In genomic region chr3:194654443-194654842, GRCh38 we compare ENCODE assay signal across 13 cellular contexts. TPM values are rescaled to one million over a fixed set of nuclear protein-coding genes. Genes with fewer than 3 reads are reported as not detected.
A peak's percentile ranks its signal among the peaks of the same experiment; 100 is the strongest.
DNase-seq lines count a peak whose midpoint lies in the region; ATAC-seq lines count a peak whose summit lies in the region.
"Had no signal": no experiment of that assay in that cellular context is flagged by ENCODE, and none has a peak within 500 bp of the region (broad histone marks: within the 10 kb centered on the region; RNA-seq: fewer than 3 reads in every experiment).

No MANE protein-coding gene starts in this region.

- no peaks in the 10 kb centered on the region for H3K27me3 ChIP-seq in naive thymus-derived CD4-positive, alpha-beta T cell (ENCODE audit: control insufficient read depth in 2 of 2, insufficient read depth in 2 of 2, low read length in 2 of 2)
- H3K27me3 ChIP-seq: tibial artery had no signal

- H3K36me3 Mint-ChIP-seq in activated CD4-positive, alpha-beta T cell treated with anti-CD3 and anti-CD28 coated beads, Interleukin-2, amount 10 ng/mL, durations not matched to agents 7 days and 5 days (ENCODE audit: low read depth) = peaks cover 75% of the 10 kb centered on the region
- peaks cover 73% of the 10 kb centered on the region for H3K36me3 Mint-ChIP-seq in effector memory CD8-positive, alpha-beta T cell (ENCODE audit: insufficient read depth)
- H3K36me3 Mint-ChIP-seq in naive thymus-derived CD4-positive, alpha-beta T cell = peaks cover 13 to 77% (median 49%) of the 10 kb centered on the region in 5 donors

- H3K36me3 ChIP-seq in naive thymus-derived CD4-positive, alpha-beta T cell (ENCODE audit: control insufficient read depth in 2 of 3, insufficient read depth in 3 of 3, low read length in 3 of 3) = peaks cover 25 to 81% (median 40%) of the 10 kb centered on the region in 3 experiments

- peak; percentile 68 for ATAC-seq in GM21528 (IDR thresholded peaks at IDR 0.05; ENCODE audit: low FRiP score, unreplicated experiment)
- peak; percentile 85 for ATAC-seq in HG03108 (IDR thresholded peaks at IDR 0.05; ENCODE audit: unreplicated experiment)
- no peak for ATAC-seq in effector memory CD8-positive, alpha-beta T cell (replicated peaks)
- no peak for ATAC-seq in naive thymus-derived CD4-positive, alpha-beta T cell
- no peak for ATAC-seq in HG03439 (IDR thresholded peaks at IDR 0.05; ENCODE audit: unreplicated experiment)
- ATAC-seq: A549 had no signal

- no peaks in the 10 kb centered on the region for H3K4me1 ChIP-seq in naive thymus-derived CD4-positive, alpha-beta T cell (ENCODE audit: control insufficient read depth in 2 of 2, insufficient read depth in 2 of 2, low read length in 2 of 2)
- H3K4me1 ChIP-seq: A549, tibial artery had no signal

- no peak overlapping the region for H3K27ac ChIP-seq in naive thymus-derived CD4-positive, alpha-beta T cell (ENCODE audit: low read depth, low read length)
- H3K27ac ChIP-seq: A549, tibial artery had no signal

- no peaks in the 10 kb centered on the region for H3K9me3 ChIP-seq in naive thymus-derived CD4-positive, alpha-beta T cell (ENCODE audit: control insufficient read depth in 2 of 3, low read length in 3 of 3)
- H3K9me3 ChIP-seq: A549, tibial artery had no signal

- intact Hi-C loops in naive thymus-derived CD4-positive, alpha-beta T cell (cut with micrococcal nuclease) = no loop called here

- H3K9me3 Mint-ChIP-seq in activated CD4-positive, alpha-beta T cell treated with anti-CD3 and anti-CD28 coated beads, Interleukin-2, amount 10 ng/mL, durations not matched to agents 7 days and 5 days = no peaks in the 10 kb centered on the region
- no peaks in the 10 kb centered on the region for H3K9me3 Mint-ChIP-seq in effector memory CD8-positive, alpha-beta T cell
- H3K9me3 Mint-ChIP-seq in naive thymus-derived CD4-positive, alpha-beta T cell = peaks cover 0 to 1% (median 0%) of the 10 kb centered on the region in 11 donors

- H3K4me3 Mint-ChIP-seq in activated CD4-positive, alpha-beta T cell treated with anti-CD3 and anti-CD28 coated beads, Interleukin-2, amount 10 ng/mL, durations not matched to agents 7 days and 5 days = peak overlapping the region; percentile 12
- H3K4me3 Mint-ChIP-seq in effector memory CD8-positive, alpha-beta T cell = peak overlapping the region in 1 of 2 donors; percentile 32
- H3K4me3 Mint-ChIP-seq in naive thymus-derived CD4-positive, alpha-beta T cell = peak overlapping the region in 1 of 10 donors; percentile 63

- H3K4me3 ChIP-seq in naive thymus-derived CD4-positive, alpha-beta T cell (ENCODE audit: low read length) = no peak overlapping the region
- H3K4me3 ChIP-seq: A549, tibial artery had no signal

- H3K27me3 Mint-ChIP-seq in activated CD4-positive, alpha-beta T cell treated with anti-CD3 and anti-CD28 coated beads, Interleukin-2, amount 10 ng/mL, durations not matched to agents 7 days and 5 days = no peaks in the 10 kb centered on the region
- no peaks in the 10 kb centered on the region for H3K27me3 Mint-ChIP-seq in effector memory CD8-positive, alpha-beta T cell
- no peaks in the 10 kb centered on the region for H3K27me3 Mint-ChIP-seq in naive thymus-derived CD4-positive, alpha-beta T cell

- POLR2A ChIA-PET in activated CD4-positive, alpha-beta T cell treated with anti-CD3 and anti-CD28 coated beads, Interleukin-2, amount 10 ng/mL, durations not matched to agents 7 days and 5 days (lab: Charles Lee) = interaction anchor here (0.6 kb wide), 1 partner anchor 73 kb away, joined by 4 read pairs; no protein-coding TSS in a partner anchor
- POLR2A ChIA-PET in naive thymus-derived CD4-positive, alpha-beta T cell (lab: Charles Lee) = no interaction called here

- H3K27ac Mint-ChIP-seq in activated CD4-positive, alpha-beta T cell treated with anti-CD3 and anti-CD28 coated beads, Interleukin-2, amount 10 ng/mL, durations not matched to agents 7 days and 5 days = peak overlapping the region; percentile 71
- H3K27ac Mint-ChIP-seq in effector memory CD8-positive, alpha-beta T cell = peak overlapping the region; percentile 39 to 41
- H3K27ac Mint-ChIP-seq in naive thymus-derived CD4-positive, alpha-beta T cell = peak overlapping the region in 2 of 9 donors; percentile 67 to 72

- no peak for DNase-seq in activated CD4-positive, alpha-beta T cell treated with anti-CD3 and anti-CD28 coated beads, Interleukin-2, amount 10 ng/mL, durations not matched to agents 7 days and 5 days
- DNase-seq in activated CD4-positive, alpha-beta T cell treated with anti-CD3 and anti-CD28 coated beads, Interleukin-2, amount 50 U/mL, for 1 hour = no peak
- no peak for DNase-seq in effector memory CD8-positive, alpha-beta T cell
- no peak for DNase-seq in naive thymus-derived CD4-positive, alpha-beta T cell
- DNase-seq in stimulated activated CD4-positive, alpha-beta T cell treated with anti-CD3 and anti-CD28 coated beads, Interleukin-2, amount 100 ng/mL, for 48 hours = no peak
- DNase-seq: activated CD4-positive, alpha-beta T cell treated with anti-CD3 and anti-CD28 coated beads for 1 hour; mesenchymal stem cell; NCI-H526 treated with DMSO at 0.1 percent for 48 hours; tibial artery had no signal

- H3K4me1 Mint-ChIP-seq in activated CD4-positive, alpha-beta T cell treated with anti-CD3 and anti-CD28 coated beads, Interleukin-2, amount 10 ng/mL, durations not matched to agents 7 days and 5 days = peaks cover 16% of the 10 kb centered on the region
- peaks cover 4 to 19% of the 10 kb centered on the region in 2 donors for H3K4me1 Mint-ChIP-seq in effector memory CD8-positive, alpha-beta T cell (ENCODE audit: low read depth in 2 of 2)
- H3K4me1 Mint-ChIP-seq in naive thymus-derived CD4-positive, alpha-beta T cell = peaks cover 2 to 21% (median 10%) of the 10 kb centered on the region in 7 donors

- CTCF ChIA-PET in activated CD4-positive, alpha-beta T cell treated with anti-CD3 and anti-CD28 coated beads, Interleukin-2, amount 10 ng/mL, durations not matched to agents 7 days and 5 days (lab: Charles Lee) = interaction anchor here (1.3 kb wide), 1 partner anchor 17 kb away, joined by 3 read pairs; no protein-coding TSS in a partner anchor
- CTCF ChIA-PET in naive thymus-derived CD4-positive, alpha-beta T cell (lab: Charles Lee) = no interaction called here

RNA-seq across cellular contexts. Expression of gene LSG1, which starts 17.5 kb away (rescaled TPM):
- total RNA-seq in activated CD4-positive, alpha-beta T cell treated with anti-CD3 and anti-CD28 coated beads, Interleukin-2, amount 10 ng/mL, durations not matched to agents 7 days and 5 days = 10 to 100 TPM; 42.5 to 44.6 TPM
- total RNA-seq in naive thymus-derived CD4-positive, alpha-beta T cell = 10 to 100 TPM; 33.5 to 59.2 (median 54.9) TPM
- polyA plus RNA-seq in naive thymus-derived CD4-positive, alpha-beta T cell = 10 to 100 TPM; 18.4 to 41.7 TPM

RNA-seq across cellular contexts. Expression of gene TMEM44, which starts 21.2 kb away (rescaled TPM):
- 1 to 10 TPM; 1.9 to 2.7 TPM for total RNA-seq in activated CD4-positive, alpha-beta T cell treated with anti-CD3 and anti-CD28 coated beads, Interleukin-2, amount 10 ng/mL, durations not matched to agents 7 days and 5 days
- total RNA-seq in naive thymus-derived CD4-positive, alpha-beta T cell = 1 to 10 TPM in 4 of 5 experiments, under 1 TPM in 1; 0.86 to 2.6 (median 1.4) TPM
- under 1 TPM; 0.33 to 0.37 TPM for polyA plus RNA-seq in naive thymus-derived CD4-positive, alpha-beta T cell

RNA-seq across cellular contexts. Expression of gene FAM43A, which starts 31.2 kb away (rescaled TPM):
- under 1 TPM; 0.54 to 0.69 TPM for total RNA-seq in activated CD4-positive, alpha-beta T cell treated with anti-CD3 and anti-CD28 coated beads, Interleukin-2, amount 10 ng/mL, durations not matched to agents 7 days and 5 days
- total RNA-seq in naive thymus-derived CD4-positive, alpha-beta T cell = 1 to 10 TPM; 1.8 to 5.2 (median 3.5) TPM
- polyA plus RNA-seq in naive thymus-derived CD4-positive, alpha-beta T cell = 1 to 10 TPM; 1.3 to 3.5 TPM

Comparison
In these comparisons a context has a peak if more than half of its experiments do, and no peak if none do; other contexts are left out.
1. ATAC-seq: peak in GM21528 (single experiment) and HG03108 (single experiment); none in effector memory CD8-positive, alpha-beta T cell (single experiment), naive thymus-derived CD4-positive, alpha-beta T cell (single experiment) and HG03439 (single experiment).